Comparison of ENCODE assay signal across 7 cellular contexts in genomic region chr16:79598341-79599181, GRCh38. TPM values are rescaled to one million over a fixed set of nuclear protein-coding genes. Genes with fewer than 3 reads are reported as not detected.
DNase-seq lines count a peak whose midpoint lies in the region; ATAC-seq and TF ChIP-seq lines count a peak whose summit lies in the region.

No MANE protein-coding gene starts in this region.

- in situ Hi-C loops in astrocyte of the spinal cord (cut with HindIII; ENCODE audit: low sequenced_read_pairs): no loop called here

- H3K36me3 ChIP-seq in SJCRH30 (no peaks in the 10 kb centered on the region), iPS-18a (ENCODE audit: control insufficient read depth, low read depth, low read length) (no peaks in the 10 kb centered on the region)

- peak overlapping the region; percentile 33 for H3K9ac ChIP-seq in iPS-18a (ENCODE audit: low read length)

- no peaks in the 10 kb centered on the region for H3K27me3 ChIP-seq in SJCRH30
- peaks cover 12% of the 10 kb centered on the region for H3K27me3 ChIP-seq in iPS-18a (ENCODE audit: control insufficient read depth, insufficient read depth, low read length)

- DNase-seq in HuH-7 (ENCODE audit: low spot score): peak; percentile 69
- peak; percentile 83 to 84 for DNase-seq in SJCRH30
- peak; percentile 52 for DNase-seq in astrocyte of the spinal cord (ENCODE audit: low read depth, low spot score)
- DNase-seq in retinal pigment epithelial cell (ENCODE audit: low read depth): no peak

- no peaks in the 10 kb centered on the region for H3K4me1 ChIP-seq in SJCRH30
- H3K4me1 ChIP-seq in iPS-18a (ENCODE audit: control insufficient read depth, low read depth, low read length): peaks cover 24% of the 10 kb centered on the region

- TF ChIP-seq CTCF in astrocyte of the spinal cord (IDR thresholded peaks at IDR 0.05; ENCODE audit: low read depth, low read length) (peak; percentile 8), retinal pigment epithelial cell (conservative IDR thresholded peaks at IDR 0.05; ENCODE audit: low read depth, low read length) (peak; percentile 37)

- H3K27ac ChIP-seq in SJCRH30 (peak overlapping the region; percentile 46; the same call in 1 of the 2 replicates), iPS-18a (ENCODE audit: low read length) (no peak overlapping the region)

- no peak for ATAC-seq in GM21423 (IDR thresholded peaks at IDR 0.05; ENCODE audit: unreplicated experiment)
- no peak for ATAC-seq in HG02884 (IDR thresholded peaks at IDR 0.05; ENCODE audit: unreplicated experiment)

- H3K9me3 ChIP-seq in SJCRH30 (replicated peaks) (no peaks in the 10 kb centered on the region), iPS-18a (ENCODE audit: control insufficient read depth, low read depth, low read length) (no peaks in the 10 kb centered on the region)

- H3K4me3 ChIP-seq in SJCRH30 (peak overlapping the region; percentile 65), astrocyte of the spinal cord (ENCODE audit: low read depth, low read length) (peak overlapping the region; percentile 50), iPS-18a (ENCODE audit: low read length) (peak overlapping the region; percentile 70), retinal pigment epithelial cell (ENCODE audit: low read length) (peak overlapping the region; percentile 77)

RNA-seq across cellular contexts. Expression of gene MAF, which starts 2.0 kb away (rescaled TPM):
- 3.0 and 3.2 TPM in 2 replicates for total RNA-seq in SJCRH30 (2014; rRNA removed; shearing (Covaris generic))
